In genomic region chr11:128630367-128631230, GRCh38 we compare ENCODE assay signal across 8 cellular contexts. TPM values are rescaled to one million over a fixed set of nuclear protein-coding genes. Genes with fewer than 3 reads are reported as not detected.
DNase-seq lines count a peak whose midpoint lies in the region; ATAC-seq, FAIRE-seq and TF ChIP-seq lines count a peak whose summit lies in the region.

No MANE protein-coding gene starts in this region.

- ATAC-seq in GM18508 (IDR thresholded peaks at IDR 0.05; ENCODE audit: insufficient read depth, unreplicated experiment): peak; percentile 47
- peak; percentile 74 for ATAC-seq in HG03103 (IDR thresholded peaks at IDR 0.05; ENCODE audit: low read depth, unreplicated experiment)

- intact Hi-C loops in lower leg skin (cut with DNase I; ENCODE audit: low total_unique reads): loop anchor here (5.0 kb wide), 1 partner anchor 453 kb away; no protein-coding TSS in a partner anchor

- CTCF ChIA-PET in AG04450 (lab: Charles Lee): interaction anchor here (0.6 to 7.3 kb wide), 112 partner anchors 8 to 600 kb away, joined by 3 to 295 read pairs (median 5); partner anchors contain the start of gene ETS1

- TF ChIP-seq CTCF in AG04450 (IDR thresholded peaks at IDR 0.05; ENCODE audit: low read depth, low read length) (peak; percentile 94), lower leg skin (IDR thresholded peaks at IDR 0.05) (peak in 1 of 3 donors; percentile 96)

- peaks cover under 1% of the 10 kb centered on the region for H3K27me3 ChIP-seq in AG04450 (ENCODE audit: control insufficient read depth, insufficient read depth, low read length)

- DNase-seq in AG04450 (ENCODE audit: low read depth, low spot score) (peak; percentile 76), NCI-H345 (lab: John Stamatoyannopoulos, UW) (peak; percentile 75), lower leg skin (ENCODE audit: low spot score in 2 of 2) (peak; percentile 80 to 98)
- peak; percentile 89 to 93 for DNase-seq in activated CD4-positive, alpha-beta T cell treated with anti-CD3 and anti-CD28 coated beads for 4 hours
- peak; percentile 76 to 95 (median 88) for DNase-seq in stimulated activated CD4-positive, alpha-beta T cell treated with anti-CD3 and anti-CD28 coated beads, TNF-alpha, amount 100 ng/mL, for 4 hours (ENCODE audit: low read depth in 3 of 3)

- no peak overlapping the region for H3K4me3 ChIP-seq in AG04450 (ENCODE audit: low read depth, low read length)
- H3K4me3 ChIP-seq in lower leg skin (ENCODE audit: low read depth, poor library complexity, severe bottlenecking): no peak overlapping the region

- peak; percentile 60 for FAIRE-seq in colon (lab: Jason Lieb, UNC)

- no peak for TF ChIP-seq POLR2A in lower leg skin (IDR thresholded peaks at IDR 0.05)

- no peak overlapping the region for H3K27ac ChIP-seq in AG04450 (ENCODE audit: low read depth, low read length)

- POLR2A ChIA-PET in AG04450 (lab: Yijun Ruan, JAX): no interaction called here

- WGBS in lower leg skin, 2 donors: 29 to 35% methylated on average over 12 of the region's 12 CpGs

- H3K9me3 ChIP-seq in AG04450 (ENCODE audit: control insufficient read depth, insufficient read depth, low read length): no peaks in the 10 kb centered on the region; the same call in 1 of the 2 replicates

RNA-seq across cellular contexts. Expression of gene ETS1, which starts 43.2 kb away (rescaled TPM):
- 32.3 and 34.6 TPM in 2 replicates for polyA plus RNA-seq in AG04450 (2011; rRNA removed)
- 51.1 and 58.3 TPM in 2 replicates for polyA minus RNA-seq in AG04450 (2011; rRNA and poly(A)+ RNA removed)
- total RNA-seq in lower leg skin: 10 to 100 TPM; 20.6 to 38.7 (median 21.8) TPM
